ENCODE assay signal across 12 cellular contexts in the genomic region with DNA sequence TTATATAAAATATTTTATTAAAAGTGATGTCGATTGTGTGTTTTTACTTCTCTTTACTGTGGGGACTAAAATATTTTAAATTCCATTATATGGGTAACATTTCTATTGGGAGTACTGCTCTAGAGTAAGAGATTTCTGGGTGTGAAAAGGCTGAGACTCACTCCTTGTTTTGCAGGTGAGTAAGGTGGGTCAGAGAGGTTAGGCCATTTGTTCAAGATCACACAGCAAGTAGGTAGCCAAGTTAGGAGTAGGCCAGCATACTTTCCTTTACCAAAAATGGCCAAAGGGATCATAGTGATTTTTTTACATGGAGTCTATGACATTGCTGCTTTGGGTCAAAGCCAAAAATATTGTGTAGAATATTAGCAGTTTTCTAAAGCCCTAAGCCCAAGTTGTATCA.
"Had no signal": no experiment of that assay in that cellular context is flagged by ENCODE, and none has a peak within 500 bp of the region (broad histone marks: within the 10 kb centered on the region; RNA-seq: fewer than 3 reads in every experiment).

No MANE protein-coding gene starts in this region.

- H3K4me3 ChIP-seq: ovary, transverse colon had no signal

- H3K36me3 ChIP-seq: brain microvascular endothelial cell, ovary, transverse colon had no signal

- H3K27ac ChIP-seq: brain microvascular endothelial cell, ovary had no signal

- H3K9me3 ChIP-seq: ovary, transverse colon had no signal

- DNase-seq: activated CD4-positive, alpha-beta memory T cell treated with anti-CD3 and anti-CD28 coated beads for 36 hours; activated gamma-delta T cell treated with Interleukin-2 at 50 U/mL for 16 hours; activated naive CD8-positive, alpha-beta T cell treated with anti-CD3 and anti-CD28 coated beads for 36 hours; activated T-cell treated with anti-CD3 and anti-CD28 coated beads, Interleukin-2, amount 50 U/mL, for 48 hours; brain microvascular endothelial cell; endodermal cell; erythroblast; mesendoderm; nephron progenitor cell; ovary; small intestine; transverse colon had no signal

- H3K27me3 ChIP-seq: brain microvascular endothelial cell, ovary, transverse colon had no signal
